In the genomic region with DNA sequence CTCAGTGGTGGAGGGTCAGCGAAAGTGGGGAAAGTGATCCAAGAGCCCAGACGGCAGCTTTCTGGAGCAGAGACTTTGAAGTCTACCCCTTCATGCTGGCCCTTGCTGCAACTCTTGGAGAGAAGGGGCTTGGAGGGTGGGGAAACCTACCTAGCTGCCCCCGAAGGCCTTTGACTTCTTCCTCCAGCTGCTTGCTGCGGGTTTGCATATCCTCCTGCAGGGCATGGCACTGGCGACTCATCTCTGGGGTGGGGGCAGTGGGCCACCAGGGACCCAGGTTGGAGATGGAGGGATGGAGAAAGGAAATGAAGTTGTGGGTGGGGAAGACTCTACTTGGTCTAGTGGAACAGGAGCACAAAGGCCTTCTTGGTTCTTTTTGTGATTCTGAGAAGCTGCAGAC, we compare ENCODE assay signal across 33 cellular contexts. TPM values are rescaled to one million over a fixed set of nuclear protein-coding genes. Genes with fewer than 3 reads are reported as not detected.
"Had no signal": no experiment of that assay in that cellular context is flagged by ENCODE, and none has a peak within 500 bp of the region (broad histone marks: within the 10 kb centered on the region; RNA-seq: fewer than 3 reads in every experiment).

No MANE protein-coding gene starts in this region.

- H3K36me3 Mint-ChIP-seq: activated CD8-positive, alpha-beta memory T cell treated with anti-CD3 and anti-CD28 coated beads, Interleukin-2, amount 10 ng/mL, durations not matched to agents 7 days and 5 days; activated naive CD4-positive, alpha-beta T cell treated with anti-CD3 and anti-CD28 coated beads, Interleukin-2, amount 50 U/mL, for 72 hours; brain had no signal

- H3K27ac ChIP-seq: Peyer's patch, WERI-Rb-1 had no signal

- H3K9me3 Mint-ChIP-seq: activated CD4-positive, alpha-beta memory T cell treated with anti-CD3 and anti-CD28 coated beads, Interleukin-2, amount 10 ng/mL, durations not matched to agents 7 days and 5 days; activated naive CD4-positive, alpha-beta T cell treated with anti-CD3 and anti-CD28 coated beads, Interleukin-2, amount 50 U/mL, for 72 hours; activated naive CD8-positive, alpha-beta T cell treated with anti-CD3 and anti-CD28 coated beads, Interleukin-2, amount 50 U/mL, for 24 hours; activated T-cell treated with anti-CD3 and anti-CD28 coated beads, Interleukin-2, amount 50 U/mL, for 72 hours; activated T-helper 17 cell treated with anti-CD3 and anti-CD28 coated beads, Interleukin-2, amount 50 U/mL, for 72 hours; brain had no signal

- H3K27me3 Mint-ChIP-seq: activated CD8-positive, alpha-beta memory T cell treated with anti-CD3 and anti-CD28 coated beads, Interleukin-2, amount 10 ng/mL, durations not matched to agents 7 days and 5 days; activated naive CD8-positive, alpha-beta T cell treated with anti-CD3 and anti-CD28 coated beads, Interleukin-2, amount 50 U/mL, for 24 hours; activated T-helper 17 cell treated with anti-CD3 and anti-CD28 coated beads, Interleukin-2, amount 50 U/mL, for 72 hours had no signal

- DNase-seq: activated CD4-positive, alpha-beta memory T cell treated with anti-CD3 and anti-CD28 coated beads, Interleukin-2, amount 10 ng/mL, durations not matched to agents 7 days and 5 days; activated CD4-positive, alpha-beta T cell treated with anti-CD3 and anti-CD28 coated beads for 1 hour; activated CD4-positive, alpha-beta T cell treated with anti-CD3 and anti-CD28 coated beads for 48 hours; activated CD4-positive, CD25-positive, alpha-beta regulatory T cell; activated CD8-positive, alpha-beta memory T cell treated with anti-CD3 and anti-CD28 coated beads for 24 hours; activated CD8-positive, alpha-beta memory T cell treated with anti-CD3 and anti-CD28 coated beads, Interleukin-2, amount 10 ng/mL, durations not matched to agents 7 days and 5 days; activated effector memory CD4-positive, alpha-beta T cell treated with anti-CD3 and anti-CD28 coated beads, Interleukin-2, amount 50 U/mL, for 16 hours; activated naive CD4-positive, alpha-beta T cell; activated naive CD8-positive, alpha-beta T cell treated with anti-CD3 and anti-CD28 coated beads, Interleukin-2, amount 50 U/mL, for 24 hours; activated T-cell treated with anti-CD3 and anti-CD28 coated beads, Interleukin-2, amount 50 U/mL, for 1 hour; activated T-cell treated with anti-CD3 and anti-CD28 coated beads, Interleukin-2, amount 50 U/mL, for 72 hours; anterior cingulate cortex; central memory CD4-positive, alpha-beta T cell; Kasumi-1; MG63; NCI-H1092; NCI-H1436 treated with DMSO at 0.1 percent for 48 hours; NCI-H1694 treated with DMSO at 0.1 percent for 48 hours; NCI-H2029; NCI-H345; NCI-H524 treated with DMSO at 0.1 percent for 48 hours; PC-3; RPMI8226; T1000; WERI-Rb-1 had no signal

- H3K27ac Mint-ChIP-seq: activated CD4-positive, alpha-beta memory T cell treated with anti-CD3 and anti-CD28 coated beads, Interleukin-2, amount 10 ng/mL, durations not matched to agents 7 days and 5 days; activated naive CD4-positive, alpha-beta T cell treated with anti-CD3 and anti-CD28 coated beads, Interleukin-2, amount 50 U/mL, for 72 hours; activated naive CD8-positive, alpha-beta T cell treated with anti-CD3 and anti-CD28 coated beads, Interleukin-2, amount 50 U/mL, for 24 hours; activated T-cell treated with anti-CD3 and anti-CD28 coated beads, Interleukin-2, amount 50 U/mL, for 72 hours; activated T-helper 17 cell treated with anti-CD3 and anti-CD28 coated beads, Interleukin-2, amount 50 U/mL, for 72 hours; brain had no signal

- H3K27me3 ChIP-seq: MG63, Peyer's patch had no signal

- FAIRE-seq: bronchial epithelial cell had no signal

- H3K4me1 Mint-ChIP-seq: activated naive CD8-positive, alpha-beta T cell treated with anti-CD3 and anti-CD28 coated beads, Interleukin-2, amount 50 U/mL, for 24 hours; activated T-helper 17 cell treated with anti-CD3 and anti-CD28 coated beads, Interleukin-2, amount 50 U/mL, for 72 hours had no signal

- H3K36me3 ChIP-seq: MG63, Peyer's patch, WERI-Rb-1 had no signal

- ATAC-seq: activated CD8-positive, alpha-beta memory T cell treated with anti-CD3 and anti-CD28 coated beads, Interleukin-2, amount 10 ng/mL, durations not matched to agents 7 days and 5 days; activated naive CD4-positive, alpha-beta T cell treated with anti-CD3 and anti-CD28 coated beads, Interleukin-2, amount 50 U/mL, for 72 hours; activated naive CD8-positive, alpha-beta T cell treated with anti-CD3 and anti-CD28 coated beads, Interleukin-2, amount 50 U/mL, for 24 hours; activated T-cell treated with anti-CD3 and anti-CD28 coated beads, Interleukin-2, amount 50 U/mL, for 72 hours; activated T-helper 17 cell treated with anti-CD3 and anti-CD28 coated beads, Interleukin-2, amount 50 U/mL, for 72 hours; PC-3 had no signal

- H3K4me3 ChIP-seq: MG63, Peyer's patch had no signal

- H3K4me3 Mint-ChIP-seq: activated CD4-positive, alpha-beta memory T cell treated with anti-CD3 and anti-CD28 coated beads, Interleukin-2, amount 10 ng/mL, durations not matched to agents 7 days and 5 days; activated CD8-positive, alpha-beta memory T cell treated with anti-CD3 and anti-CD28 coated beads, Interleukin-2, amount 10 ng/mL, durations not matched to agents 7 days and 5 days; activated naive CD8-positive, alpha-beta T cell treated with anti-CD3 and anti-CD28 coated beads, Interleukin-2, amount 50 U/mL, for 24 hours; activated T-cell treated with anti-CD3 and anti-CD28 coated beads, Interleukin-2, amount 50 U/mL, for 72 hours; activated T-helper 17 cell treated with anti-CD3 and anti-CD28 coated beads, Interleukin-2, amount 50 U/mL, for 72 hours; brain had no signal

- H3K9me3 ChIP-seq: MG63, Peyer's patch had no signal

- H3K4me1 ChIP-seq: Peyer's patch had no signal

RNA-seq across cellular contexts. Expression of gene NHERF4, which starts 7.7 kb away (rescaled TPM):
- total RNA-seq: bronchial epithelial cell, cerebellum, NCI-H460 had no signal

RNA-seq across cellular contexts. Expression of gene ABCG4, which starts 44.1 kb away (rescaled TPM):
- total RNA-seq: activated CD4-positive, alpha-beta memory T cell treated with anti-CD3 and anti-CD28 coated beads, Interleukin-2, amount 10 ng/mL, durations not matched to agents 7 days and 5 days; activated CD8-positive, alpha-beta memory T cell treated with anti-CD3 and anti-CD28 coated beads, Interleukin-2, amount 10 ng/mL, durations not matched to agents 7 days and 5 days; activated T-helper 17 cell treated with anti-CD3 and anti-CD28 coated beads, Interleukin-2, amount 50 U/mL, for 72 hours; NCI-H460; Peyer's patch; T-helper 1 cell treated with Interleukin-12 subunit alpha and Interleukin-12 subunit beta and Interleukin-4 antibody, amounts not matched to agents 30 ng/mL and 1 ng/mL, for 36 hours had no signal
